Comparison of ENCODE assay signal across 9 cellular contexts in genomic region chr10:117656385-117657367, GRCh38.
DNase-seq lines count a peak whose midpoint lies in the region; ATAC-seq lines count a peak whose summit lies in the region.
"Had no signal": no experiment of that assay in that cellular context is flagged by ENCODE, and none has a peak within 500 bp of the region (broad histone marks: within the 10 kb centered on the region; RNA-seq: fewer than 3 reads in every experiment).

No MANE protein-coding gene starts in this region.

- DNase-seq in NCI-H2081 treated with DMSO at 0.1 percent for 48 hours (lab: John Stamatoyannopoulos, UW) (no peak), NCI-H187 (lab: John Stamatoyannopoulos, UW) (no peak)
- DNase-seq in stimulated activated CD4-positive, alpha-beta T cell treated with anti-CD3 and anti-CD28 coated beads, Interleukin-1b, Interleukin-23, amount 100 ng/mL, for 48 hours, result no peak
- DNase-seq: SJCRH30 had no signal

- H3K4me3 Mint-ChIP-seq in activated naive CD8-positive, alpha-beta T cell, result no peak overlapping the region
- H3K4me3 Mint-ChIP-seq: memory B cell had no signal

- H3K4me1 Mint-ChIP-seq in activated naive CD8-positive, alpha-beta T cell (ENCODE audit: low read depth), result peaks cover 6% of the 10 kb centered on the region

- H3K27me3 Mint-ChIP-seq in activated naive CD8-positive, alpha-beta T cell, result peaks cover 5% of the 10 kb centered on the region
- H3K27me3 Mint-ChIP-seq: memory B cell had no signal

- ATAC-seq in GM18868 (IDR thresholded peaks at IDR 0.05; ENCODE audit: unreplicated experiment) (peak; percentile 82), GM21360 (IDR thresholded peaks at IDR 0.05; ENCODE audit: unreplicated experiment) (peak; percentile 82), HG03060 (IDR thresholded peaks at IDR 0.05; ENCODE audit: low read depth, unreplicated experiment) (peak; percentile 71)

- H3K36me3 Mint-ChIP-seq in activated naive CD8-positive, alpha-beta T cell, result no peaks in the 10 kb centered on the region
- H3K36me3 Mint-ChIP-seq: memory B cell had no signal

- peaks cover 7% of the 10 kb centered on the region for H3K9me3 Mint-ChIP-seq in activated naive CD8-positive, alpha-beta T cell (ENCODE audit: low read depth)
- H3K9me3 Mint-ChIP-seq: memory B cell had no signal

- peak overlapping the region; percentile 1 for H3K27ac Mint-ChIP-seq in activated naive CD8-positive, alpha-beta T cell
- H3K27ac Mint-ChIP-seq: memory B cell had no signal
